35 cellular contexts compared by ENCODE assay signal in genomic region chr3:152892446-152892845, GRCh38.
"Had no signal": no experiment of that assay in that cellular context is flagged by ENCODE, and none has a peak within 500 bp of the region (broad histone marks: within the 10 kb centered on the region; RNA-seq: fewer than 3 reads in every experiment).

No MANE protein-coding gene starts in this region.

- H3K36me3 ChIP-seq: brain microvascular endothelial cell, esophagus muscularis mucosa, gastrocnemius medialis, WERI-Rb-1 had no signal

- FAIRE-seq: astrocyte, bronchial epithelial cell, colon had no signal

- H3K27me3 ChIP-seq: brain microvascular endothelial cell, esophagus muscularis mucosa, foreskin keratinocyte, gastrocnemius medialis had no signal

- H3K27ac ChIP-seq: brain microvascular endothelial cell, esophagus muscularis mucosa, foreskin keratinocyte, gastrocnemius medialis, WERI-Rb-1 had no signal

- H3K4me1 ChIP-seq: esophagus muscularis mucosa, foreskin keratinocyte, gastrocnemius medialis had no signal

- H3K27ac Mint-ChIP-seq: activated B cell treated with CpG ODN at 0.5 μM for 24 hours; activated CD8-positive, alpha-beta T cell treated with anti-CD3 and anti-CD28 coated beads for 36 hours; activated naive CD8-positive, alpha-beta T cell; activated T-helper 17 cell treated with anti-CD3 and anti-CD28 coated beads, Interleukin-2, amount 50 U/mL, for 72 hours; effector memory CD8-positive, alpha-beta T cell; T-helper 17 cell; T-helper 2 cell treated with Interferon-gamma antibody and Interleukin-4, amounts not matched to agents 5 μg/mL and 100 μg/mL, for 36 hours had no signal

- H3K4me3 Mint-ChIP-seq: activated B cell treated with CpG ODN at 0.5 μM for 24 hours; activated CD8-positive, alpha-beta T cell treated with anti-CD3 and anti-CD28 coated beads for 36 hours; activated naive CD8-positive, alpha-beta T cell; activated T-cell treated with anti-CD3 and anti-CD28 coated beads, Interleukin-2, amount 50 U/mL, for 4 hours; activated T-helper 17 cell treated with anti-CD3 and anti-CD28 coated beads, Interleukin-2, amount 50 U/mL, for 72 hours; central memory CD8-positive, alpha-beta T cell; effector memory CD8-positive, alpha-beta T cell; T-helper 17 cell; T-helper 2 cell treated with Interferon-gamma antibody and Interleukin-4, amounts not matched to agents 5 μg/mL and 100 μg/mL, for 36 hours had no signal

- H3K9me3 ChIP-seq: esophagus muscularis mucosa, gastrocnemius medialis had no signal

- H3K4me1 Mint-ChIP-seq: activated B cell treated with CpG ODN at 0.5 μM for 24 hours; activated T-helper 17 cell treated with anti-CD3 and anti-CD28 coated beads, Interleukin-2, amount 50 U/mL, for 72 hours; central memory CD8-positive, alpha-beta T cell; T-helper 17 cell had no signal

- DNase-seq: activated B cell treated with CpG ODN at 0.5 μM for 24 hours; activated CD4-positive, alpha-beta T cell treated with anti-CD3 and anti-CD28 coated beads for 48 hours; activated CD4-positive, alpha-beta T cell treated with anti-CD3 and anti-CD28 coated beads, Interleukin-2, amount 50 U/mL, for 1 hour; activated CD4-positive, alpha-beta T cell treated with anti-CD3 and anti-CD28 coated beads, Interleukin-2, amount 50 U/mL, for 48 hours; activated CD8-positive, alpha-beta memory T cell treated with anti-CD3 and anti-CD28 coated beads for 24 hours; activated CD8-positive, alpha-beta T cell treated with anti-CD3 and anti-CD28 coated beads for 36 hours; activated effector memory CD4-positive, alpha-beta T cell treated with Interleukin-2 at 50 U/mL for 16 hours; activated gamma-delta T cell treated with Interleukin-2 at 50 U/mL for 16 hours; activated naive CD4-positive, alpha-beta T cell treated with anti-CD3 and anti-CD28 coated beads, Interleukin-2, amount 50 U/mL, for 16 hours; activated naive CD4-positive, alpha-beta T cell treated with Interleukin-2 at 50 U/mL for 16 hours; activated T-cell treated with anti-CD3 and anti-CD28 coated beads, Interleukin-2, amount 50 U/mL, for 4 hours; amniotic stem cell; anterior cingulate cortex; brain microvascular endothelial cell; cortex of kidney; dermis blood vessel endothelial cell; effector CD4-positive, alpha-beta T cell; effector memory CD8-positive, alpha-beta T cell; erythroblast; foreskin keratinocyte; gastrocnemius medialis; glutamatergic neuron; T-helper 1 cell; T-helper 17 cell; T1000; WERI-Rb-1 had no signal

- H3K9me3 Mint-ChIP-seq: activated B cell treated with CpG ODN at 0.5 μM for 24 hours; activated CD8-positive, alpha-beta T cell treated with anti-CD3 and anti-CD28 coated beads for 36 hours; T-helper 2 cell treated with Interferon-gamma antibody and Interleukin-4, amounts not matched to agents 5 μg/mL and 100 μg/mL, for 36 hours had no signal

- H3K4me3 ChIP-seq: esophagus muscularis mucosa, gastrocnemius medialis had no signal

- ATAC-seq: activated CD4-positive, CD25-positive, alpha-beta regulatory T cell treated with anti-CD3 and anti-CD28 coated beads, Interleukin-2, amount 50 U/mL, for 24 hours; activated CD8-positive, alpha-beta T cell treated with anti-CD3 and anti-CD28 coated beads for 36 hours; activated T-cell treated with anti-CD3 and anti-CD28 coated beads, Interleukin-2, amount 50 U/mL, for 4 hours; activated T-helper 17 cell treated with anti-CD3 and anti-CD28 coated beads, Interleukin-2, amount 50 U/mL, for 72 hours; effector memory CD8-positive, alpha-beta T cell; foreskin keratinocyte; gastrocnemius medialis; T-helper 17 cell had no signal

- H3K27me3 Mint-ChIP-seq: central memory CD8-positive, alpha-beta T cell; effector memory CD8-positive, alpha-beta T cell; T-helper 17 cell had no signal

- H3K36me3 Mint-ChIP-seq: activated naive CD8-positive, alpha-beta T cell had no signal
